ENCODE assay signal across 8 cellular contexts in genomic region chr3:151156618-151157216, GRCh38. TPM values are rescaled to one million over a fixed set of nuclear protein-coding genes. Genes with fewer than 3 reads are reported as not detected.
DNase-seq lines count a peak whose midpoint lies in the region; ATAC-seq, FAIRE-seq and TF ChIP-seq lines count a peak whose summit lies in the region.

No MANE protein-coding gene starts in this region.

- H3K79me2 ChIP-seq in GM23338 (replicated peaks; ENCODE audit: insufficient read depth) (no peaks in the 10 kb centered on the region; the same call in 1 of the 2 replicates), endothelial cell of umbilical vein (ENCODE audit: control insufficient read depth, insufficient read depth, low read length) (no peaks in the 10 kb centered on the region)

- no peak overlapping the region for H3K27ac Mint-ChIP-seq in activated naive CD4-positive, alpha-beta T cell treated with anti-CD3 and anti-CD28 coated beads, Interleukin-2, amount 50 U/mL, for 72 hours
- no peak overlapping the region for H3K27ac Mint-ChIP-seq in GM23338
- no peak overlapping the region for H3K27ac Mint-ChIP-seq in natural killer cell treated with Interleukin-12 subunit alpha and Interleukin-12 subunit beta and Interleukin-15 and Interleukin-18, amount 100 ng/mL, for 72 hours
- no peak overlapping the region for H3K27ac Mint-ChIP-seq in T-helper 2 cell treated with Interferon-gamma antibody and Interleukin-4, amounts not matched to agents 5 μg/mL and 100 μg/mL, for 36 hours

- intact Hi-C loops in endothelial cell of umbilical vein (cut with micrococcal nuclease) = no loop called here

- H3K36me3 ChIP-seq in GM23338 (ENCODE audit: insufficient read depth) (0 out of 2 replicates have a peak, but pooled peaks cover 6% of the 10 kb centered on the region), endothelial cell of umbilical vein (ENCODE audit: control insufficient read depth in 2 of 2, extremely low read depth in 1 of 2, insufficient read depth in 2 of 2, low read length in 2 of 2) (no peaks in the 10 kb centered on the region)

- no peak overlapping the region for H3K4me3 Mint-ChIP-seq in GM23338
- H3K4me3 Mint-ChIP-seq in natural killer cell treated with Interleukin-12 subunit alpha and Interleukin-12 subunit beta and Interleukin-15 and Interleukin-18, amount 100 ng/mL, for 72 hours = no peak overlapping the region
- H3K4me3 Mint-ChIP-seq in T-helper 2 cell treated with Interferon-gamma antibody and Interleukin-4, amounts not matched to agents 5 μg/mL and 100 μg/mL, for 36 hours = no peak overlapping the region

- H3K9me2 ChIP-seq in GM23338 (ENCODE audit: insufficient read depth) = no peaks in the 10 kb centered on the region

- no TSS peak for BruUV-seq in endothelial cell of umbilical vein (replicated peaks; lab: Mats Ljungman, UMichigan)

- H3K4me3 ChIP-seq in GM23338 (no peak overlapping the region), endothelial cell of umbilical vein (replicated peaks in 1 of 3; ENCODE audit: insufficient read depth in 1 of 3, low read depth in 1 of 3, low read length in 3 of 3) (no peak overlapping the region)

- no peaks in the 10 kb centered on the region for H3K36me3 Mint-ChIP-seq in activated naive CD4-positive, alpha-beta T cell treated with anti-CD3 and anti-CD28 coated beads, Interleukin-2, amount 50 U/mL, for 72 hours
- peaks cover 6% of the 10 kb centered on the region; the same call in 1 of the 3 replicates for H3K36me3 Mint-ChIP-seq in GM23338 (ENCODE audit: low read depth)
- no peaks in the 10 kb centered on the region for H3K36me3 Mint-ChIP-seq in natural killer cell treated with Interleukin-12 subunit alpha and Interleukin-12 subunit beta and Interleukin-15 and Interleukin-18, amount 100 ng/mL, for 72 hours
- H3K36me3 Mint-ChIP-seq in T-helper 2 cell treated with Interferon-gamma antibody and Interleukin-4, amounts not matched to agents 5 μg/mL and 100 μg/mL, for 36 hours (ENCODE audit: low read depth) = no peaks in the 10 kb centered on the region

- dilution Hi-C loops in endothelial cell of umbilical vein (cut with MboI; ENCODE audit: extremely low pct_ligation_motif_present, low sequenced_read_pairs) = no loop called here

- TF ChIP-seq POLR2A in endothelial cell of umbilical vein (IDR thresholded peaks at IDR 0.05; ENCODE audit: low read depth, low read length) = no peak

- peak in 1 of 2 donors; percentile 52 for DNase-seq in activated naive CD4-positive, alpha-beta T cell treated with anti-CD3 and anti-CD28 coated beads, Interleukin-2, amount 50 U/mL, for 72 hours (ENCODE audit: low spot score in 2 of 2)
- no peak for DNase-seq in activated naive CD4-positive, alpha-beta T cell treated with anti-CD3 and anti-CD28 coated beads, Interleukin-2, amount 50 U/mL, for 16 hours
- DNase-seq in GM23338 (ENCODE audit: low spot score) = peak; percentile 92
- peak; percentile 74 for DNase-seq in M059J (ENCODE audit: low read depth)
- DNase-seq in RPMI8226 = peak; percentile 83
- DNase-seq in endothelial cell of umbilical vein (ENCODE audit: low read depth, low spot score) = peak; percentile 59
- DNase-seq in natural killer cell treated with Interleukin-12 subunit alpha and Interleukin-12 subunit beta and Interleukin-15 and Interleukin-18, amount 100 ng/mL, for 72 hours (ENCODE audit: low spot score) = peak; percentile 67
- no peak for DNase-seq in T-helper 2 cell treated with Interferon-gamma antibody and Interleukin-4, amounts not matched to agents 5 μg/mL and 100 μg/mL, for 36 hours (ENCODE audit: low spot score)

- H3K27me3 Mint-ChIP-seq in GM23338 (ENCODE audit: insufficient read depth, low read depth, poor library complexity) = no peaks in the 10 kb centered on the region
- H3K27me3 Mint-ChIP-seq in natural killer cell treated with Interleukin-12 subunit alpha and Interleukin-12 subunit beta and Interleukin-15 and Interleukin-18, amount 100 ng/mL, for 72 hours = no peaks in the 10 kb centered on the region
- no peaks in the 10 kb centered on the region for H3K27me3 Mint-ChIP-seq in T-helper 2 cell treated with Interferon-gamma antibody and Interleukin-4, amounts not matched to agents 5 μg/mL and 100 μg/mL, for 36 hours (ENCODE audit: low read depth)

- H3K27me3 ChIP-seq in GM23338 (ENCODE audit: insufficient read depth) = no peaks in the 10 kb centered on the region
- H3K27me3 ChIP-seq in endothelial cell of umbilical vein (ENCODE audit: control insufficient read depth in 2 of 2, insufficient read depth in 2 of 2, low read length in 2 of 2) = peaks cover 3 to 8% of the 10 kb centered on the region in 2 experiments

- H3K4me2 ChIP-seq in GM23338 (no peak overlapping the region), endothelial cell of umbilical vein (ENCODE audit: insufficient read depth, low read length) (no peak overlapping the region)

- H4K20me1 ChIP-seq in GM23338 (replicated peaks; ENCODE audit: insufficient read depth) (no peaks in the 10 kb centered on the region), endothelial cell of umbilical vein (replicated peaks; ENCODE audit: control insufficient read depth, extremely low read depth, insufficient read depth, low read length) (no peaks in the 10 kb centered on the region)

- H3K9me3 Mint-ChIP-seq in activated naive CD4-positive, alpha-beta T cell treated with anti-CD3 and anti-CD28 coated beads, Interleukin-2, amount 50 U/mL, for 72 hours = no peaks in the 10 kb centered on the region
- H3K9me3 Mint-ChIP-seq in GM23338 = no peaks in the 10 kb centered on the region
- H3K9me3 Mint-ChIP-seq in natural killer cell treated with Interleukin-12 subunit alpha and Interleukin-12 subunit beta and Interleukin-15 and Interleukin-18, amount 100 ng/mL, for 72 hours = no peaks in the 10 kb centered on the region
- no peaks in the 10 kb centered on the region for H3K9me3 Mint-ChIP-seq in T-helper 2 cell treated with Interferon-gamma antibody and Interleukin-4, amounts not matched to agents 5 μg/mL and 100 μg/mL, for 36 hours

- ATAC-seq in activated naive CD4-positive, alpha-beta T cell treated with anti-CD3 and anti-CD28 coated beads, Interleukin-2, amount 50 U/mL, for 72 hours = peak; percentile 67 to 75
- ATAC-seq in GM23338 = peak; percentile 93
- no peak for ATAC-seq in natural killer cell treated with Interleukin-12 subunit alpha and Interleukin-12 subunit beta and Interleukin-15 and Interleukin-18, amount 100 ng/mL, for 72 hours

- peak; percentile 74 for FAIRE-seq in endothelial cell of umbilical vein (lab: Jason Lieb, UNC)

- no peak overlapping the region for H3K9ac ChIP-seq in endothelial cell of umbilical vein (replicated peaks; ENCODE audit: extremely low read depth, insufficient read depth, low read length)

- POLR2A ChIA-PET in endothelial cell of umbilical vein (lab: Charles Lee) = no interaction called here

- no peaks in the 10 kb centered on the region for H3F3A ChIP-seq in GM23338 (replicated peaks; ENCODE audit: low read depth)

- H2AFZ ChIP-seq in GM23338 (no peak overlapping the region), endothelial cell of umbilical vein (ENCODE audit: low read depth, low read length) (no peak overlapping the region)

- peak; percentile 63 to 68 for TF ChIP-seq CTCF in GM23338 (conservative IDR thresholded peaks at IDR 0.05; ENCODE audit: low read depth in 2 of 2)
- peak; percentile 36 to 50 for TF ChIP-seq CTCF in endothelial cell of umbilical vein (IDR thresholded peaks at IDR 0.05; ENCODE audit: extremely low read depth in 1 of 2, insufficient read depth in 1 of 2, low read depth in 1 of 2, low read length in 2 of 2)

- no peaks in the 10 kb centered on the region for H3K9me1 ChIP-seq in endothelial cell of umbilical vein (replicated peaks; ENCODE audit: control insufficient read depth, extremely low read depth, insufficient read depth, low read length)

- no peak overlapping the region for H3K27ac ChIP-seq in GM23338 (ENCODE audit: low read depth)
- no peak overlapping the region for H3K27ac ChIP-seq in endothelial cell of umbilical vein (ENCODE audit: insufficient read depth, low read depth, low read length)

- no peaks in the 10 kb centered on the region for H3K9me3 ChIP-seq in endothelial cell of umbilical vein (replicated peaks; ENCODE audit: control insufficient read depth, insufficient read depth, low read length)

- H3K4me1 Mint-ChIP-seq in GM23338 = peaks cover 16% of the 10 kb centered on the region
- no peaks in the 10 kb centered on the region for H3K4me1 Mint-ChIP-seq in natural killer cell treated with Interleukin-12 subunit alpha and Interleukin-12 subunit beta and Interleukin-15 and Interleukin-18, amount 100 ng/mL, for 72 hours (ENCODE audit: low read depth in 2 of 2)
- peaks cover 3% of the 10 kb centered on the region for H3K4me1 Mint-ChIP-seq in T-helper 2 cell treated with Interferon-gamma antibody and Interleukin-4, amounts not matched to agents 5 μg/mL and 100 μg/mL, for 36 hours (ENCODE audit: low read depth)

- no peaks in the 10 kb centered on the region for H3K4me1 ChIP-seq in GM23338 (ENCODE audit: insufficient read depth)
- H3K4me1 ChIP-seq in endothelial cell of umbilical vein (ENCODE audit: control insufficient read depth, extremely low read depth, insufficient read depth, low read length) = no peaks in the 10 kb centered on the region

- CTCF ChIA-PET in endothelial cell of umbilical vein (lab: Charles Lee) = interaction anchor here (0.7 to 1.7 kb wide), 15 partner anchors 10 to 129 kb away, joined by 3 to 14 read pairs (median 3); partner anchors contain the start of gene P2RY14

TF ChIP-seq in GM23338, 12 proteins besides CTCF, POLR2A, EP300 and RAD21 (continues in another document):
- no peak for TF ChIP-seq ZNF114 (CRISPR knock-in tag; IDR thresholded peaks at IDR 0.05)
- no peak for TF ChIP-seq JUNB (IDR thresholded peaks at IDR 0.05; ENCODE audit: unreplicated experiment)

TF ChIP-seq in endothelial cell of umbilical vein, 7 proteins besides CTCF, POLR2A, EP300 and RAD21 (continues in another document):
- no peak for TF ChIP-seq MYC (IDR thresholded peaks at IDR 0.05; ENCODE audit: low read depth, low read length)
- TF ChIP-seq EZH2 (IDR thresholded peaks at IDR 0.05; ENCODE audit: borderline replicate concordance, low read depth, low read length, severe bottlenecking) = no peak

RNA-seq across cellular contexts. Expression of gene GPR171, which starts 46.3 kb away (rescaled TPM):
- total RNA-seq in activated naive CD4-positive, alpha-beta T cell treated with anti-CD3 and anti-CD28 coated beads, Interleukin-2, amount 50 U/mL, for 72 hours = 100 to 1,000 TPM in 1 of 2 donors, 10 to 100 TPM in 1; 31.2 to 113 TPM
- not detected in 2 replicates for total RNA-seq in GM23338 (2014; rRNA removed; shearing (Covaris generic))
- polyA plus RNA-seq in GM23338 (2016; fragmentation: Nextera tagmentation; extraction: Ambion mirVana) (2.4 and 3.4 TPM in 2 replicates), endothelial cell of umbilical vein (not detected in 2 replicates)
- not detected in 2 replicates for total RNA-seq in M059J (2014; rRNA removed; shearing (Covaris generic))
- total RNA-seq in endothelial cell of umbilical vein = not detected in 2 replicates
- not detected in 2 replicates for polyA plus RNA-seq in endothelial cell of umbilical vein (2011; cell fraction: cytosol; rRNA removed)
- not detected in 2 replicates for polyA plus RNA-seq in endothelial cell of umbilical vein (2011; cell fraction: nucleus; rRNA removed)
- not detected in 2 replicates for polyA plus RNA-seq in endothelial cell of umbilical vein (2012)
- not detected in 2 replicates for polyA minus RNA-seq in endothelial cell of umbilical vein
- not detected for polyA minus RNA-seq in endothelial cell of umbilical vein (2011; cell fraction: cytosol; rRNA and poly(A)+ RNA removed)
- not detected in 2 replicates for polyA minus RNA-seq in endothelial cell of umbilical vein (2011; cell fraction: nucleus; rRNA and poly(A)+ RNA removed)
- total RNA-seq in natural killer cell treated with Interleukin-12 subunit alpha and Interleukin-12 subunit beta and Interleukin-15 and Interleukin-18, amount 100 ng/mL, for 72 hours = 10 to 100 TPM; 21.3 to 66.1 TPM

Comparison
In these comparisons a context has a peak if more than half of its experiments do, and no peak if none do; other contexts are left out.
1. ATAC-seq: peak in activated naive CD4-positive, alpha-beta T cell treated with anti-CD3 and anti-CD28 coated beads, Interleukin-2, amount 50 U/mL, for 72 hours (2 of 2) and GM23338 (single experiment); none in natural killer cell treated with Interleukin-12 subunit alpha and Interleukin-12 subunit beta and Interleukin-15 and Interleukin-18, amount 100 ng/mL, for 72 hours (0 of 2).
2. DNase-seq: peak in GM23338 (single experiment), M059J (single experiment), RPMI8226 (single experiment), endothelial cell of umbilical vein (single experiment) and natural killer cell treated with Interleukin-12 subunit alpha and Interleukin-12 subunit beta and Interleukin-15 and Interleukin-18, amount 100 ng/mL, for 72 hours (single experiment); none in activated naive CD4-positive, alpha-beta T cell treated with anti-CD3 and anti-CD28 coated beads, Interleukin-2, amount 50 U/mL, for 16 hours (single experiment) and T-helper 2 cell treated with Interferon-gamma antibody and Interleukin-4, amounts not matched to agents 5 μg/mL and 100 μg/mL, for 36 hours (single experiment).
3. RNA of gene GPR171, which starts 46.3 kb away (total RNA-seq): 31.2 to 113 TPM in activated naive CD4-positive, alpha-beta T cell treated with anti-CD3 and anti-CD28 coated beads, Interleukin-2, amount 50 U/mL, for 72 hours and 21.3 to 66.1 TPM in natural killer cell treated with Interleukin-12 subunit alpha and Interleukin-12 subunit beta and Interleukin-15 and Interleukin-18, amount 100 ng/mL, for 72 hours; not detected in GM23338, not detected in M059J and not detected in endothelial cell of umbilical vein; every median in the first group is over 10 times any median in the second.